10 cellular contexts compared by ENCODE assay signal in the genomic region with DNA sequence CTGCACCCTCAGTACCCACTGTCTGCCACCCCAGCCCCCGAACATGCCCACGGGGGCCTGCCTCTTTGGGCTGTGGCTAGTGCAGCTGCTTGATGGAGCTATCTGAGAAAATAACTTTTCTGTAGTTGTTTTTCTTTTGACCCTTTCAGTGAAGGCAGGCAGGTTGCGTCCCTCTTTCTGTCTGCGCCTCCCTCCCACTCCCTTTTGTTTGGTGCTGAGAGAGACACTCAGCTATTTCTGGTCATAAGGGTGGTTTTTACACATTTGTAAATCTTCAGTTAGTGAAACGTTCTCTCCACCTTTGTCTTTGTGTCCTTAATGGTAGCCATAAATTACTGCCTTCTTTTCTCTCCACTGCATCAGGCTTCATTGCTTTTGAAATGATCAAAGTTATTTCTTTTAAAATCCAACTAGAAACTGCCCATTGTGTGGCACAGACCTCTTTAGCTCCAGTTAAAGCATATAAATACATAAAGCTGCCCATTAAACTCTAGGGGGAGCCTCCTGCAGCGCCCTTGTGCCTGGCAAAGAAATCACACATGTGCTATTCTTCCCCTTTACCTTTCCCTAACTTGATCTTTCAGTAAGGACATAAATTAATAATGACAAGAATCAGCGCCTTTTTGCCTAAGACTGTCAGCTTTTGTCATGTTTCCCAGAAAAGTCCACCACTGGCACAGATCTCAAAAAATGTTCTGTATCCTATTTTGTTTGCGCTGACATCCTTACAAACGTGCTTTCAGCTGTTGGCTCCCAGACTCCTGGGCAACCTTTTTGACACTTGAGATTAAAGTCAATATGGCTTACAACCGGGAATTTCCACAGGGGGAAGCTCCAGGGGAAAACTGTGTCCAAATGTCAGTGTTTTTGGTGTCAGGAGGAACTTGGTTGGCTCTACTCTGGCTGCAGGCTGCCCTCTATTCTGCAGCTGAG. TPM values are rescaled to one million over a fixed set of nuclear protein-coding genes. Genes with fewer than 3 reads are reported as not detected.
DNase-seq lines count a peak whose midpoint lies in the region; TF ChIP-seq lines count a peak whose summit lies in the region.
"Had no signal": no experiment of that assay in that cellular context is flagged by ENCODE, and none has a peak within 500 bp of the region (broad histone marks: within the 10 kb centered on the region; RNA-seq: fewer than 3 reads in every experiment).

No MANE protein-coding gene starts in this region.

- TF ChIP-seq CTCF in AG09309 (IDR thresholded peaks at IDR 0.05; ENCODE audit: control insufficient read depth, insufficient read depth, low read depth, low read length, missing control alignments) (peak; percentile 31), GM06990 (IDR thresholded peaks at IDR 0.05; ENCODE audit: insufficient read depth, low read length, poor library complexity, severe bottlenecking) (peak; percentile 36), OCI-LY7 (conservative IDR thresholded peaks at IDR 0.05; ENCODE audit: low read length) (peak; percentile 70), fibroblast of the aortic adventitia (IDR thresholded peaks at IDR 0.05; ENCODE audit: insufficient read depth, low read length) (peak; percentile 24), suprapubic skin (IDR thresholded peaks at IDR 0.05) (no peak), spleen (IDR thresholded peaks at IDR 0.05 in 8 of 11, conservative IDR thresholded peaks at IDR 0.05 in 3 of 11) (no peak)

- H4K20me1 ChIP-seq in OCI-LY7 (ENCODE audit: insufficient read depth, low read length), result no peaks in the 10 kb centered on the region

- no peaks in the 10 kb centered on the region for H3K79me2 ChIP-seq in OCI-LY7 (ENCODE audit: insufficient read depth, low read depth, low read length)

- no peaks in the 10 kb centered on the region for H3K9me2 ChIP-seq in OCI-LY7 (ENCODE audit: insufficient read depth, low read length)

- no peak overlapping the region for H3K4me3 ChIP-seq in AG09309 (ENCODE audit: control insufficient read depth, low read depth, low read length)
- no peak overlapping the region for H3K4me3 ChIP-seq in GM06990 (replicated peaks; ENCODE audit: low read depth, low read length)
- H3K4me3 ChIP-seq in OCI-LY7 (ENCODE audit: low read depth, low read length, poor library complexity, severe bottlenecking), result no peak overlapping the region
- no peak overlapping the region for H3K4me3 ChIP-seq in fibroblast of the aortic adventitia (ENCODE audit: low read depth, low read length)
- no peak overlapping the region for H3K4me3 ChIP-seq in suprapubic skin
- no peak overlapping the region for H3K4me3 ChIP-seq in spleen

- 75% methylated on average over 10 of the region's 10 CpGs for WGBS in suprapubic skin
- WGBS in spleen, 5 donors, result 69 to 75% (median 70%) methylated on average over 10 of the region's 10 CpGs

- peaks cover 1% of the 10 kb centered on the region; the same call in 1 of the 2 replicates for H3K27me3 ChIP-seq in GM06990 (replicated peaks; ENCODE audit: control insufficient read depth, insufficient read depth, low read length)
- peaks cover 16% of the 10 kb centered on the region for H3K27me3 ChIP-seq in suprapubic skin
- H3K27me3 ChIP-seq in spleen (replicated peaks in 1 of 7), result peaks cover 0 to 70% (median 19%) of the 10 kb centered on the region in 7 donors

- POLR2A ChIA-PET in OCI-LY7 (lab: Charles Lee), result interaction anchor here (0.6 to 1.2 kb wide), 3 partner anchors 9 to 1263 kb away, joined by 3 read pairs; no protein-coding TSS in a partner anchor

- TF ChIP-seq POLR2A in suprapubic skin (IDR thresholded peaks at IDR 0.05) (no peak), spleen (IDR thresholded peaks at IDR 0.05) (no peak)

- H3K27ac ChIP-seq in OCI-LY7 (ENCODE audit: low read depth, low read length, poor library complexity, severe bottlenecking) (no peak overlapping the region), suprapubic skin (no peak overlapping the region), spleen (no peak overlapping the region)
- H3K27ac ChIP-seq: epithelial cell of prostate had no signal

- H2AFZ ChIP-seq in OCI-LY7 (ENCODE audit: low read length), result no peak overlapping the region

- H3K9me3 ChIP-seq in OCI-LY7 (ENCODE audit: low read length) (no peaks in the 10 kb centered on the region), suprapubic skin (no peaks in the 10 kb centered on the region), spleen (no peaks in the 10 kb centered on the region)

- BruUV-seq in OCI-LY7 (replicated peaks; lab: Mats Ljungman, UMichigan), result no TSS peak

- CTCF ChIA-PET in OCI-LY7 (lab: Charles Lee; ENCODE audit: unreplicated experiment), result interaction anchor here (0.8 to 1.3 kb wide), 2 partner anchors 44 to 46 kb away, joined by 3 read pairs; no protein-coding TSS in a partner anchor

- no peak for TF ChIP-seq EP300 in suprapubic skin (IDR thresholded peaks at IDR 0.05)

- no peak overlapping the region for H3K4me2 ChIP-seq in OCI-LY7 (ENCODE audit: low read length)

- intact Hi-C loops in OCI-LY7 (cut with micrococcal nuclease; ENCODE audit: unreplicated experiment) (no loop called here), spleen (cut with DNase I; ENCODE audit: low total_unique reads) (no loop called here)

- no peaks in the 10 kb centered on the region for H3K36me3 ChIP-seq in GM06990 (ENCODE audit: control insufficient read depth, insufficient read depth, low read length)
- no peaks in the 10 kb centered on the region for H3K36me3 ChIP-seq in OCI-LY7 (ENCODE audit: insufficient read depth, low read length)
- no peaks in the 10 kb centered on the region for H3K36me3 ChIP-seq in suprapubic skin
- H3K36me3 ChIP-seq in spleen, result no peaks in the 10 kb centered on the region

- no peaks in the 10 kb centered on the region for H3K4me1 ChIP-seq in OCI-LY7 (ENCODE audit: insufficient read depth, low read length, poor library complexity, severe bottlenecking)
- H3K4me1 ChIP-seq in suprapubic skin, result peaks cover 14% of the 10 kb centered on the region
- H3K4me1 ChIP-seq in spleen, result peaks cover 0 to 16% (median 11%) of the 10 kb centered on the region in 6 donors

- DNase-seq in AG09309 (ENCODE audit: low read depth) (no peak), GM06990 (ENCODE audit: extremely low read depth, insufficient read length) (no peak), OCI-LY7 (ENCODE audit: low spot score) (peak; percentile 18), fibroblast of the aortic adventitia (ENCODE audit: low read depth) (peak; percentile 6), suprapubic skin (ENCODE audit: low spot score in 2 of 2) (no peak), iPS-NIHi11 (ENCODE audit: low spot score) (no peak), midbrain (lab: John Stamatoyannopoulos, UW) (no peak), spleen (no peak)
- DNase-seq: activated CD4-positive, alpha-beta T cell treated with anti-CD3 and anti-CD28 coated beads for 1 hour had no signal

RNA-seq across cellular contexts. Expression of gene SCUBE2, which starts 1.7 kb away (rescaled TPM):
- total RNA-seq in OCI-LY7 (2014; rRNA removed; shearing (Covaris generic)), result not detected in 2 replicates
- not detected in 2 replicates for total RNA-seq in OCI-LY7 (2022)
- 0.54 and 1.1 TPM in 2 replicates for total RNA-seq in fibroblast of the aortic adventitia (ENCODE audit: low replicate concordance)
- total RNA-seq in suprapubic skin, result 10 to 100 TPM in 3 of 4 donors, 1 to 10 TPM in 1; 3.8 to 36.0 (median 24.1) TPM
- total RNA-seq in spleen, result 10 to 100 TPM in 4 of 7 donors, 1 to 10 TPM in 3; 4.8 to 28.6 (median 10.5) TPM
- 1 to 10 TPM; 2.4 to 5.5 (median 3.0) TPM for polyA plus RNA-seq in spleen

Comparison
In these comparisons a context has a peak if more than half of its experiments do, and no peak if none do; other contexts are left out.
1. DNase-seq: peak in OCI-LY7 (single experiment) and fibroblast of the aortic adventitia (single experiment); none in AG09309 (single experiment), GM06990 (single experiment), suprapubic skin (0 of 2), iPS-NIHi11 (single experiment), midbrain (single experiment) and spleen (single experiment).
2. CTCF ChIP-seq: peak in AG09309 (single experiment), GM06990 (single experiment), OCI-LY7 (single experiment) and fibroblast of the aortic adventitia (single experiment); none in suprapubic skin (0 of 2) and spleen (0 of 11).